8 cellular contexts compared by ENCODE assay signal in the genomic region with DNA sequence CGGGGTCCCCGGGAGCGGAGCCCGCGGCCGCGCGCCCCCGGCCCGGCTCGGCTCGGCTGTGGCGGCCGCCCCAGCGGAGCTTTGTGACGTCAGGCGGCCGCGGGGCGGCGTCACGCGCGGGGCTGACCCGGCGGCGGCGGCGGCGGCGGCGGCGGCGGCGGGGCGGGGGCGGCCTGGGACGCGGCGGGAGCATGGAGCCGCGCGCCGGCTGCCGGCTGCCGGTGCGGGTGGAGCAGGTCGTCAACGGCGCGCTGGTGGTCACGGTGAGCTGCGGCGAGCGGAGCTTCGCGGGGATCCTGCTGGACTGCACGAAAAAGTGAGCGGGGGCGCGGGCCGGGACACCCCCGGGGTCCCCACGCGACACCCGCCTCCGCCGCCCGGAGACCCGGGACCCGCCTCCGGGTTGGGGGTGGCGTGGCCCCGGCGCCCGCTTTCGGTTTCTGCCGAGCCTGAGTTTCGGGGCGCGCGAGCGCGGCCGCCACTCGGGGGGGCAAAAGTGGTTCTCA. TPM values are rescaled to one million over a fixed set of nuclear protein-coding genes. Genes with fewer than 3 reads are reported as not detected.
DNase-seq lines count a peak whose midpoint lies in the region; ATAC-seq and FAIRE-seq lines count a peak whose summit lies in the region.

A gene (plus strand): TSS at position 165 of the 506 bp plus-strand sequence. CDS start 27 bp downstream, at position 192.

- peak; percentile 52 for ATAC-seq in effector memory CD8-positive, alpha-beta T cell (replicated peaks)
- peak; percentile 26 for ATAC-seq in stimulated activated naive CD8-positive, alpha-beta T cell treated with anti-CD3 and anti-CD28 coated beads, Interleukin-15, amount 100 ng/mL, for 72 hours

- DNase-seq in A172 (ENCODE audit: low spot score), result no peak
- DNase-seq in GM19239 (ENCODE audit: insufficient read length, low spot score), result peak; percentile 86
- peak; percentile 46 for DNase-seq in HK-2 (ENCODE audit: unreplicated experiment)
- DNase-seq in activated CD4-positive, alpha-beta T cell treated with anti-CD3 and anti-CD28 coated beads, Interleukin-2, amount 50 U/mL, for 1 hour, result peak; percentile 62
- peak; percentile 57 to 62 (median 58) for DNase-seq in effector memory CD8-positive, alpha-beta T cell
- DNase-seq in midbrain (lab: John Stamatoyannopoulos, UW), result peak; percentile 18
- DNase-seq in stimulated activated naive CD8-positive, alpha-beta T cell treated with anti-CD3 and anti-CD28 coated beads, Interleukin-15, amount 100 ng/mL, for 72 hours, result peak in 1 of 2 donors; percentile 57
- DNase-seq in SHP77 (lab: John Stamatoyannopoulos, UW), result no peak

- peaks cover 29 to 31% of the 10 kb centered on the region in 2 donors for H3K4me1 Mint-ChIP-seq in effector memory CD8-positive, alpha-beta T cell (ENCODE audit: low read depth in 2 of 2)
- peaks cover 51% of the 10 kb centered on the region for H3K4me1 Mint-ChIP-seq in stimulated activated naive CD8-positive, alpha-beta T cell treated with anti-CD3 and anti-CD28 coated beads, Interleukin-15, amount 100 ng/mL, for 72 hours

- H3K4me3 Mint-ChIP-seq in effector memory CD8-positive, alpha-beta T cell, result peak within 1 kb of the TSS; percentile 86 to 89
- peak within 1 kb of the TSS; percentile 79 to 90 for H3K4me3 Mint-ChIP-seq in stimulated activated naive CD8-positive, alpha-beta T cell treated with anti-CD3 and anti-CD28 coated beads, Interleukin-15, amount 100 ng/mL, for 72 hours

- peaks cover 5 to 7% of the 10 kb centered on the region in 2 donors for H3K9me3 Mint-ChIP-seq in effector memory CD8-positive, alpha-beta T cell
- peaks cover 6 to 7% of the 10 kb centered on the region in 2 donors for H3K9me3 Mint-ChIP-seq in stimulated activated naive CD8-positive, alpha-beta T cell treated with anti-CD3 and anti-CD28 coated beads, Interleukin-15, amount 100 ng/mL, for 72 hours

- peak within 1 kb of the TSS; percentile 68 to 83 for H3K27ac Mint-ChIP-seq in effector memory CD8-positive, alpha-beta T cell
- peak within 1 kb of the TSS in 1 of 2 donors; percentile 42 for H3K27ac Mint-ChIP-seq in stimulated activated naive CD8-positive, alpha-beta T cell treated with anti-CD3 and anti-CD28 coated beads, Interleukin-15, amount 100 ng/mL, for 72 hours

- H3K36me3 Mint-ChIP-seq in effector memory CD8-positive, alpha-beta T cell (ENCODE audit: insufficient read depth), result peaks cover 22% of the 10 kb centered on the region

- no peak for FAIRE-seq in GM19239 (lab: Jason Lieb, UNC)

- H3K27me3 Mint-ChIP-seq in effector memory CD8-positive, alpha-beta T cell, result no peaks in the 10 kb centered on the region
- H3K27me3 Mint-ChIP-seq in stimulated activated naive CD8-positive, alpha-beta T cell treated with anti-CD3 and anti-CD28 coated beads, Interleukin-15, amount 100 ng/mL, for 72 hours, result no peaks in the 10 kb centered on the region

RNA-seq across cellular contexts. Expression of the gene that starts here (rescaled TPM):
- total RNA-seq in A172 (2014; rRNA removed; shearing (Covaris generic)), result 12.1 and 20.9 TPM in 2 replicates

Comparison
In these comparisons a context has a peak if more than half of its experiments do, and no peak if none do; other contexts are left out.
1. DNase-seq: peak in GM19239 (single experiment), HK-2 (single experiment), activated CD4-positive, alpha-beta T cell treated with anti-CD3 and anti-CD28 coated beads, Interleukin-2, amount 50 U/mL, for 1 hour (single experiment), effector memory CD8-positive, alpha-beta T cell (3 of 3) and midbrain (single experiment); none in A172 (single experiment) and SHP77 (0 of 2).